8 cellular contexts compared by ENCODE assay signal in genomic region chr1:175208773-175209492, GRCh38. TPM values are rescaled to one million over a fixed set of nuclear protein-coding genes. Genes with fewer than 3 reads are reported as not detected.
DNase-seq lines count a peak whose midpoint lies in the region; ATAC-seq and TF ChIP-seq lines count a peak whose summit lies in the region.

No MANE protein-coding gene starts in this region.

- H3K9me3 Mint-ChIP-seq in activated CD8-positive, alpha-beta memory T cell treated with anti-CD3 and anti-CD28 coated beads, Interleukin-2, amount 10 ng/mL, durations not matched to agents 7 days and 5 days (ENCODE audit: low read depth): peaks cover 3% of the 10 kb centered on the region
- peaks cover 5% of the 10 kb centered on the region for H3K9me3 Mint-ChIP-seq in activated naive CD8-positive, alpha-beta T cell treated with anti-CD3 and anti-CD28 coated beads, Interleukin-2, amount 10 ng/mL, durations not matched to agents 7 days and 5 days

- peaks cover 51% of the 10 kb centered on the region for H3K4me1 Mint-ChIP-seq in activated CD8-positive, alpha-beta memory T cell treated with anti-CD3 and anti-CD28 coated beads, Interleukin-2, amount 10 ng/mL, durations not matched to agents 7 days and 5 days
- H3K4me1 Mint-ChIP-seq in activated naive CD8-positive, alpha-beta T cell treated with anti-CD3 and anti-CD28 coated beads, Interleukin-2, amount 10 ng/mL, durations not matched to agents 7 days and 5 days: peaks cover 40% of the 10 kb centered on the region

- H3K27me3 Mint-ChIP-seq in activated CD8-positive, alpha-beta memory T cell treated with anti-CD3 and anti-CD28 coated beads, Interleukin-2, amount 10 ng/mL, durations not matched to agents 7 days and 5 days: no peaks in the 10 kb centered on the region
- H3K27me3 Mint-ChIP-seq in activated naive CD8-positive, alpha-beta T cell treated with anti-CD3 and anti-CD28 coated beads, Interleukin-2, amount 10 ng/mL, durations not matched to agents 7 days and 5 days: no peaks in the 10 kb centered on the region

- peaks cover 23% of the 10 kb centered on the region for H3K4me1 ChIP-seq in OCI-LY3 (ENCODE audit: low read length)

- TF ChIP-seq CTCF in OCI-LY3 (IDR thresholded peaks at IDR 0.05; ENCODE audit: low read depth, low read length): peak; percentile 17; the same call in 1 of the 2 replicates

- peak overlapping the region; percentile 8; the same call in 1 of the 2 replicates for H3K27ac ChIP-seq in OCI-LY3 (ENCODE audit: low read length)

- peak overlapping the region; percentile 18; the same call in 1 of the 2 replicates for H3K9ac ChIP-seq in OCI-LY3 (ENCODE audit: low read length)

- peak overlapping the region; percentile 10; the same call in 1 of the 2 replicates for H3K4me3 ChIP-seq in OCI-LY3 (ENCODE audit: low read length)

- H3K4me2 ChIP-seq in OCI-LY3 (ENCODE audit: low read length): peak overlapping the region; percentile 50

- H3K9me3 ChIP-seq in OCI-LY3 (ENCODE audit: insufficient read depth, low read length): no peaks in the 10 kb centered on the region

- no peaks in the 10 kb centered on the region for H3K79me2 ChIP-seq in OCI-LY3 (ENCODE audit: low read length)

- DNase-seq in activated CD8-positive, alpha-beta memory T cell treated with anti-CD3 and anti-CD28 coated beads, Interleukin-2, amount 10 ng/mL, durations not matched to agents 7 days and 5 days: peak; percentile 82
- no peak for DNase-seq in activated CD8-positive, alpha-beta memory T cell treated with anti-CD3 and anti-CD28 coated beads, Interleukin-2, amount 50 U/mL, for 48 hours
- DNase-seq in activated naive CD8-positive, alpha-beta T cell treated with anti-CD3 and anti-CD28 coated beads, Interleukin-2, amount 10 ng/mL, durations not matched to agents 7 days and 5 days: peak; percentile 57
- DNase-seq in DMS 273 treated with DMSO at 0.1 percent for 48 hours (lab: John Stamatoyannopoulos, UW) (no peak), DMS 273 (lab: John Stamatoyannopoulos, UW; ENCODE audit: unreplicated experiment) (no peak), iPS-NIHi11 (ENCODE audit: low spot score) (no peak)

- POLR2A ChIA-PET in activated naive CD8-positive, alpha-beta T cell treated with anti-CD3 and anti-CD28 coated beads, Interleukin-2, amount 10 ng/mL, durations not matched to agents 7 days and 5 days (lab: Charles Lee): interaction anchor here (1.0 to 3.9 kb wide), 5 partner anchors 9 to 185 kb away, joined by 3 to 45 read pairs (median 5); partner anchors contain the start of genes KIAA0040 and MRPS14

- H3K4me3 Mint-ChIP-seq in activated CD8-positive, alpha-beta memory T cell treated with anti-CD3 and anti-CD28 coated beads, Interleukin-2, amount 10 ng/mL, durations not matched to agents 7 days and 5 days: peak overlapping the region; percentile 70
- peak overlapping the region; percentile 78 for H3K4me3 Mint-ChIP-seq in activated naive CD8-positive, alpha-beta T cell treated with anti-CD3 and anti-CD28 coated beads, Interleukin-2, amount 10 ng/mL, durations not matched to agents 7 days and 5 days

- peak overlapping the region; percentile 99 for H3K27ac Mint-ChIP-seq in activated CD8-positive, alpha-beta memory T cell treated with anti-CD3 and anti-CD28 coated beads, Interleukin-2, amount 10 ng/mL, durations not matched to agents 7 days and 5 days
- H3K27ac Mint-ChIP-seq in activated naive CD8-positive, alpha-beta T cell treated with anti-CD3 and anti-CD28 coated beads, Interleukin-2, amount 10 ng/mL, durations not matched to agents 7 days and 5 days: peak overlapping the region; percentile 97

- H2AFZ ChIP-seq in OCI-LY3 (ENCODE audit: low read depth, low read length): peak overlapping the region; percentile 88

- ATAC-seq in activated CD8-positive, alpha-beta memory T cell treated with anti-CD3 and anti-CD28 coated beads, Interleukin-2, amount 10 ng/mL, durations not matched to agents 7 days and 5 days: peak; percentile 90
- peak; percentile 71 for ATAC-seq in HG02970 (IDR thresholded peaks at IDR 0.05; ENCODE audit: low FRiP score, unreplicated experiment)
- ATAC-seq in activated naive CD8-positive, alpha-beta T cell treated with anti-CD3 and anti-CD28 coated beads, Interleukin-2, amount 10 ng/mL, durations not matched to agents 7 days and 5 days (ENCODE audit: low read depth): peak; percentile 88

- CTCF ChIA-PET in activated CD8-positive, alpha-beta memory T cell treated with anti-CD3 and anti-CD28 coated beads, Interleukin-2, amount 10 ng/mL, durations not matched to agents 7 days and 5 days (lab: Charles Lee): interaction anchor here (0.9 to 4.0 kb wide), 14 partner anchors 10 to 181 kb away, joined by 3 to 43 read pairs (median 5); partner anchors contain the start of gene KIAA0040

- peaks cover 7% of the 10 kb centered on the region for H3K36me3 Mint-ChIP-seq in activated CD8-positive, alpha-beta memory T cell treated with anti-CD3 and anti-CD28 coated beads, Interleukin-2, amount 10 ng/mL, durations not matched to agents 7 days and 5 days
- H3K36me3 Mint-ChIP-seq in activated naive CD8-positive, alpha-beta T cell treated with anti-CD3 and anti-CD28 coated beads, Interleukin-2, amount 10 ng/mL, durations not matched to agents 7 days and 5 days: peaks cover 10% of the 10 kb centered on the region

- no peaks in the 10 kb centered on the region for H3K36me3 ChIP-seq in OCI-LY3 (replicated peaks; ENCODE audit: low read depth, low read length)

- no peaks in the 10 kb centered on the region for H3K27me3 ChIP-seq in OCI-LY3 (ENCODE audit: low read depth, low read length)

- H4K20me1 ChIP-seq in OCI-LY3 (ENCODE audit: insufficient read depth, low read length): no peaks in the 10 kb centered on the region

RNA-seq across cellular contexts. Expression of gene KIAA0040, which starts 16.4 kb away (rescaled TPM):
- 10 to 100 TPM; 54.8 to 64.3 TPM for total RNA-seq in activated CD8-positive, alpha-beta memory T cell treated with anti-CD3 and anti-CD28 coated beads, Interleukin-2, amount 10 ng/mL, durations not matched to agents 7 days and 5 days
- total RNA-seq in activated naive CD8-positive, alpha-beta T cell treated with anti-CD3 and anti-CD28 coated beads, Interleukin-2, amount 10 ng/mL, durations not matched to agents 7 days and 5 days: 10 to 100 TPM; 49.8 to 57.1 TPM

Comparison
In these comparisons a context has a peak if more than half of its experiments do, and no peak if none do; other contexts are left out.
1. DNase-seq: peak in activated CD8-positive, alpha-beta memory T cell treated with anti-CD3 and anti-CD28 coated beads, Interleukin-2, amount 10 ng/mL, durations not matched to agents 7 days and 5 days (single experiment) and activated naive CD8-positive, alpha-beta T cell treated with anti-CD3 and anti-CD28 coated beads, Interleukin-2, amount 10 ng/mL, durations not matched to agents 7 days and 5 days (single experiment); none in activated CD8-positive, alpha-beta memory T cell treated with anti-CD3 and anti-CD28 coated beads, Interleukin-2, amount 50 U/mL, for 48 hours (single experiment), DMS 273 treated with DMSO at 0.1 percent for 48 hours (single experiment), DMS 273 (single experiment) and iPS-NIHi11 (single experiment).
2. Peak in every context shown above with its lines, with median percentiles within 50 percentile points of each other: ATAC-seq.